ENCODE assay signal across 8 cellular contexts in the genomic region with DNA sequence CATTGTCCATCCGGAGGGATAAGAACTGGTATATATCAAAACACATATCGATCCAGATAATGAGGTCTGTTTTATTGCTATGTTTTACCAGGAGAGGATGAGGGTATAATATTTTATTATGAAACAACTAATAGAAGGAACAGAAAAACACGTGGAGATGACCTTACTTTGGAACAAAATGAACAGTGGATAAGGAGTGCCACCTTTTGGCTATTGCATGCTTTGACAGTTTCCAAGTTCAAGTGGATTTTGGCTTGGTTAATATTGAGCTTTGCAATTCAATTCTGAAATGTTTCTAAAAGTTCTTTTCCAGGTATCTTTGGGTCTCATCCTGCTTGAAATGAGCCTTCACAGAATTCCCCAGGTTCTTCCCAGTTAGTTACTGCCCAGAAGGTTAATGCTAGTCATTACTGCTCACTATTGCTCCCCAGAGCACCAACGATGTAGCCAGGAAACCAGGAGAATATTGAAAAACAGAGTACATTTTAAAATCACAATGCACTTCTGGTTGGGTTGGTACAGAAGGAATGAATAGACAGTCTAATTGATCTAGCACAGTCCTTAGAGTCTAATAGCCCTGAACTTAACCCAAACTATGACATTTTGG. TPM values are rescaled to one million over a fixed set of nuclear protein-coding genes. Genes with fewer than 3 reads are reported as not detected.
DNase-seq lines count a peak whose midpoint lies in the region; ATAC-seq and TF ChIP-seq lines count a peak whose summit lies in the region.

No MANE protein-coding gene starts in this region.

- H4K20me1 ChIP-seq in OCI-LY7 (ENCODE audit: insufficient read depth, low read length), result no peaks in the 10 kb centered on the region
- no peaks in the 10 kb centered on the region for H4K20me1 ChIP-seq in smooth muscle cell (ENCODE audit: low read depth)

- POLR2A ChIA-PET in OCI-LY7 (lab: Charles Lee), result interaction anchor here (1.0 kb wide), 1 partner anchor 9 kb away, joined by 4 read pairs; no protein-coding TSS in a partner anchor

- CTCF ChIA-PET in OCI-LY7 (lab: Charles Lee; ENCODE audit: unreplicated experiment), result no interaction called here

- DNase-seq in NCI-H2107 treated with DMSO at 0.1 percent for 48 hours (lab: John Stamatoyannopoulos, UW; ENCODE audit: unreplicated experiment) (peak; percentile 55), NCI-H2107 (lab: John Stamatoyannopoulos, UW) (no peak), OCI-LY7 (ENCODE audit: low spot score) (peak; percentile 4), fibroblast of gingiva (ENCODE audit: low read depth) (peak; percentile 63), smooth muscle cell (lab: John Stamatoyannopoulos, UW; ENCODE audit: unreplicated experiment) (no peak), islet precursor cell (no peak)

- no peak overlapping the region for H3K9ac ChIP-seq in smooth muscle cell (ENCODE audit: low read depth)

- H3F3A ChIP-seq in smooth muscle cell (ENCODE audit: low read depth), result no peaks in the 10 kb centered on the region

- peak; percentile 67 for ATAC-seq in HG03342 (IDR thresholded peaks at IDR 0.05; ENCODE audit: unreplicated experiment)
- no peak for ATAC-seq in HG03521 (IDR thresholded peaks at IDR 0.05; ENCODE audit: unreplicated experiment)

- 64% methylated on average over 4 of the region's 4 CpGs for WGBS in smooth muscle cell (ENCODE audit: low lambda C conversion rate)

- H3K27ac ChIP-seq in OCI-LY7 (ENCODE audit: low read depth, low read length, poor library complexity, severe bottlenecking) (no peak overlapping the region), smooth muscle cell (ENCODE audit: low read depth) (no peak overlapping the region)

- H3K4me2 ChIP-seq in OCI-LY7 (ENCODE audit: low read length) (no peak overlapping the region), smooth muscle cell (no peak overlapping the region)

- no peaks in the 10 kb centered on the region for H3K4me1 ChIP-seq in OCI-LY7 (ENCODE audit: insufficient read depth, low read length, poor library complexity, severe bottlenecking)
- no peaks in the 10 kb centered on the region for H3K4me1 ChIP-seq in smooth muscle cell (ENCODE audit: low read depth)

- intact Hi-C loops in OCI-LY7 (cut with micrococcal nuclease; ENCODE audit: unreplicated experiment), result no loop called here

- no peaks in the 10 kb centered on the region for H3K27me3 ChIP-seq in smooth muscle cell (ENCODE audit: low read depth)

- H3K4me3 ChIP-seq in OCI-LY7 (ENCODE audit: low read depth, low read length, poor library complexity, severe bottlenecking), result no peak overlapping the region
- H3K4me3 ChIP-seq in smooth muscle cell, result no peak overlapping the region

- no peaks in the 10 kb centered on the region for H3K9me2 ChIP-seq in OCI-LY7 (ENCODE audit: insufficient read depth, low read length)

- TF ChIP-seq CTCF in OCI-LY7 (conservative IDR thresholded peaks at IDR 0.05; ENCODE audit: low read length) (peak; percentile 58), smooth muscle cell (IDR thresholded peaks at IDR 0.05; ENCODE audit: borderline replicate concordance, insufficient read depth, poor library complexity, severe bottlenecking) (peak; percentile 73)

- H2AFZ ChIP-seq in OCI-LY7 (ENCODE audit: low read length) (no peak overlapping the region), smooth muscle cell (ENCODE audit: low read depth) (no peak overlapping the region)

- H3K9me3 ChIP-seq in OCI-LY7 (ENCODE audit: low read length) (no peaks in the 10 kb centered on the region), smooth muscle cell (replicated peaks; ENCODE audit: low read depth) (no peaks in the 10 kb centered on the region)

- H3K36me3 ChIP-seq in OCI-LY7 (ENCODE audit: insufficient read depth, low read length), result no peaks in the 10 kb centered on the region
- no peaks in the 10 kb centered on the region for H3K36me3 ChIP-seq in smooth muscle cell (ENCODE audit: low read depth)

- no TSS peak for BruUV-seq in OCI-LY7 (replicated peaks; lab: Mats Ljungman, UMichigan)

- H3K79me2 ChIP-seq in OCI-LY7 (ENCODE audit: insufficient read depth, low read depth, low read length) (no peaks in the 10 kb centered on the region), smooth muscle cell (ENCODE audit: low read depth) (no peaks in the 10 kb centered on the region)

RNA-seq across cellular contexts. Expression of a gene that starts 45.5 kb away (rescaled TPM):
- not detected in 2 replicates for total RNA-seq in OCI-LY7 (2014; rRNA removed; shearing (Covaris generic))
- total RNA-seq in OCI-LY7 (2022), result 0.19 TPM in 1 of 2 replicates, not detected in the other
- 0.09 TPM in 1 of 2 replicates, not detected in the other for total RNA-seq in smooth muscle cell
- polyA plus RNA-seq in smooth muscle cell, result not detected in 2 replicates

Comparison
In these comparisons a context has a peak if more than half of its experiments do, and no peak if none do; other contexts are left out.
1. DNase-seq: peak in NCI-H2107 treated with DMSO at 0.1 percent for 48 hours (single experiment), OCI-LY7 (single experiment) and fibroblast of gingiva (single experiment); none in NCI-H2107 (single experiment), smooth muscle cell (single experiment) and islet precursor cell (single experiment).